In the genomic region with DNA sequence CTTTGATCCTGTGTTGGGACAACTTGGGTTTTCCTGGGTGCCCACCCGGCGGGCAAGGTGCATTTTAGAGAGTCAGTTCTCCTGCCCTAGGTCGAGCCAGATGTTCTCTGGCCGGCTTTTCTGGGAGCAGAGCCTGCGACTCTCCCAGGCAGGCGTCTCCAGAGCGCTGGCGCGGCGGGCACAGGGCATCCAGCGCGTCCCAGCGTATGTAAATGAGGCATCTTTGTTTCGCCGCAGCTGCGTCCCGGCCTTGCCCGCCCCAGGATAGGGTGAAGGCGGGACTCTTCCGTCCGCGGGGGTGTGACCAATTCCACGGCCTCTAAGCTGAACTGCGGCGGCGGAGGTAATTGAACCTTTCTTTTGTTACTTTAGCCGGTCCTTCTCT, we compare ENCODE assay signal across 10 cellular contexts. TPM values are rescaled to one million over a fixed set of nuclear protein-coding genes. Genes with fewer than 3 reads are reported as not detected.
DNase-seq lines count a peak whose midpoint lies in the region; ATAC-seq and TF ChIP-seq lines count a peak whose summit lies in the region.
"Had no signal": no experiment of that assay in that cellular context is flagged by ENCODE, and none has a peak within 500 bp of the region (broad histone marks: within the 10 kb centered on the region; RNA-seq: fewer than 3 reads in every experiment).

No MANE protein-coding gene starts in this region.

- no peak for ATAC-seq in GM19463 (IDR thresholded peaks at IDR 0.05; ENCODE audit: unreplicated experiment)

- H3K4me3 ChIP-seq in AG09309 (ENCODE audit: control insufficient read depth, low read depth, low read length): peak overlapping the region; percentile 44
- peak overlapping the region; percentile 2 for H3K4me3 ChIP-seq in endocrine pancreas (ENCODE audit: control insufficient read depth, insufficient read depth, low read length)

- H3K9ac ChIP-seq in endocrine pancreas (ENCODE audit: control insufficient read depth, insufficient read depth, low read length): no peak overlapping the region

- no peaks in the 10 kb centered on the region for H3K36me3 ChIP-seq in endocrine pancreas (ENCODE audit: control insufficient read depth, insufficient read depth, low read length)

- H3K9me3 Mint-ChIP-seq in immature natural killer cell: peaks cover 10 to 62% (median 32%) of the 10 kb centered on the region in 6 donors

- H3K36me3 Mint-ChIP-seq in immature natural killer cell: peaks cover 0 to 7% (median 4%) of the 10 kb centered on the region in 3 donors
- H3K36me3 Mint-ChIP-seq: CD4-positive, CD25-positive, alpha-beta regulatory T cell had no signal

- no peaks in the 10 kb centered on the region for H3K4me1 Mint-ChIP-seq in immature natural killer cell

- H3K9me3 ChIP-seq in endocrine pancreas (ENCODE audit: control insufficient read depth, low read length): no peaks in the 10 kb centered on the region

- no peak for TF ChIP-seq CTCF in AG09309 (IDR thresholded peaks at IDR 0.05; ENCODE audit: control insufficient read depth, insufficient read depth, low read depth, low read length, missing control alignments)

- DNase-seq in AG09309 (ENCODE audit: low read depth): no peak
- DNase-seq in LHCN-M2 (ENCODE audit: low read depth): peak; percentile 35
- peak; percentile 82 for DNase-seq in left kidney (ENCODE audit: low read depth, low spot score)
- no peak for DNase-seq in immature natural killer cell
- DNase-seq in A172 (ENCODE audit: low spot score): no peak
- no peak for DNase-seq in ureter (ENCODE audit: low spot score)
- DNase-seq: CD4-positive, CD25-positive, alpha-beta regulatory T cell; NCI-H82 had no signal

- H3K27me3 ChIP-seq in endocrine pancreas (ENCODE audit: control insufficient read depth, insufficient read depth, low read length): no peaks in the 10 kb centered on the region

- H3K4me3 Mint-ChIP-seq in immature natural killer cell: no peak overlapping the region

- no peak overlapping the region for H3K27ac Mint-ChIP-seq in immature natural killer cell
- H3K27ac Mint-ChIP-seq: CD4-positive, CD25-positive, alpha-beta regulatory T cell had no signal

- H3K27me3 Mint-ChIP-seq in immature natural killer cell (ENCODE audit: low read depth in 3 of 3): peaks cover 3 to 8% (median 6%) of the 10 kb centered on the region in 3 donors

- H3K4me1 ChIP-seq in endocrine pancreas (ENCODE audit: control insufficient read depth, insufficient read depth, low read length): peaks cover 5% of the 10 kb centered on the region

RNA-seq across cellular contexts. Expression of gene GRIK2, which starts 9.1 kb away (rescaled TPM):
- 2.9 and 6.2 TPM in 2 replicates for total RNA-seq in LHCN-M2 (2014; rRNA removed)
- polyA plus RNA-seq in LHCN-M2 (2012): 6.4 TPM
- polyA plus RNA-seq in immature natural killer cell: not detected
- 0.10 and 0.12 TPM in 2 replicates for total RNA-seq in A172 (2014; rRNA removed; shearing (Covaris generic))
- total RNA-seq in ureter: 1.8 TPM
- total RNA-seq: CD4-positive, CD25-positive, alpha-beta regulatory T cell had no signal
- polyA plus RNA-seq: CD4-positive, CD25-positive, alpha-beta regulatory T cell had no signal

Comparison
In these comparisons a context has a peak if more than half of its experiments do, and no peak if none do; other contexts are left out.
1. DNase-seq: peak in LHCN-M2 (single experiment) and left kidney (single experiment); none in AG09309 (single experiment), immature natural killer cell (0 of 3), A172 (single experiment) and ureter (single experiment).